12 cellular contexts compared by ENCODE assay signal in genomic region chr16:1778200-1779179, GRCh38. TPM values are rescaled to one million over a fixed set of nuclear protein-coding genes. Genes with fewer than 3 reads are reported as not detected.
DNase-seq lines count a peak whose midpoint lies in the region; TF ChIP-seq lines count a peak whose summit lies in the region.
"Had no signal": no experiment of that assay in that cellular context is flagged by ENCODE, and none has a peak within 500 bp of the region (broad histone marks: within the 10 kb centered on the region; RNA-seq: fewer than 3 reads in every experiment).

No MANE protein-coding gene starts in this region.

- no peak for TF ChIP-seq CTCF in brain microvascular endothelial cell (IDR thresholded peaks at IDR 0.05; ENCODE audit: low read depth, low read length, missing control alignments)
- TF ChIP-seq CTCF in ovary (IDR thresholded peaks at IDR 0.05) = no peak
- TF ChIP-seq CTCF in stomach (IDR thresholded peaks at IDR 0.05) = no peak

- intact Hi-C loops in activated CD4-positive, alpha-beta memory T cell treated with anti-CD3 and anti-CD28 coated beads for 36 hours (cut with micrococcal nuclease) = no loop called here
- intact Hi-C loops in ovary (cut with DNase I) (no loop called here), stomach (cut with DNase I; ENCODE audit: low total_unique reads) (no loop called here)

- no peaks in the 10 kb centered on the region for H3K9me3 Mint-ChIP-seq in activated CD4-positive, alpha-beta memory T cell treated with anti-CD3 and anti-CD28 coated beads, Interleukin-2, amount 10 ng/mL, durations not matched to agents 7 days and 5 days
- no peaks in the 10 kb centered on the region for H3K9me3 Mint-ChIP-seq in activated CD4-positive, alpha-beta memory T cell treated with anti-CD3 and anti-CD28 coated beads for 36 hours

- DNase-seq in activated CD4-positive, alpha-beta memory T cell treated with anti-CD3 and anti-CD28 coated beads, Interleukin-2, amount 10 ng/mL, durations not matched to agents 7 days and 5 days = no peak
- no peak for DNase-seq in activated CD4-positive, alpha-beta memory T cell treated with anti-CD3 and anti-CD28 coated beads for 36 hours
- peak; percentile 31 for DNase-seq in brain microvascular endothelial cell
- peak in 3 of 5 donors; percentile 16 to 43 (median 28) for DNase-seq in ovary
- no peak for DNase-seq in NCI-H1105 treated with DMSO at 0.1 percent for 48 hours (lab: John Stamatoyannopoulos, UW)
- no peak for DNase-seq in stomach
- DNase-seq: activated T-cell treated with anti-CD3 and anti-CD28 coated beads for 4 hours, DMS153, NCI-H187 treated with DMSO at 0.1 percent for 48 hours had no signal

- no peaks in the 10 kb centered on the region for H3K27me3 Mint-ChIP-seq in activated CD4-positive, alpha-beta memory T cell treated with anti-CD3 and anti-CD28 coated beads, Interleukin-2, amount 10 ng/mL, durations not matched to agents 7 days and 5 days
- H3K27me3 Mint-ChIP-seq in activated CD4-positive, alpha-beta memory T cell treated with anti-CD3 and anti-CD28 coated beads for 36 hours = no peaks in the 10 kb centered on the region

- H3K27me3 ChIP-seq in brain microvascular endothelial cell (replicated peaks) = no peaks in the 10 kb centered on the region
- no peaks in the 10 kb centered on the region for H3K27me3 ChIP-seq in ovary
- no peaks in the 10 kb centered on the region for H3K27me3 ChIP-seq in stomach
- H3K27me3 ChIP-seq: heart right ventricle, neutrophil, SJSA1 had no signal

- in situ Hi-C loops in brain microvascular endothelial cell (cut with HindIII; ENCODE audit: low pct_ligation_motif_present, low sequenced_read_pairs) = no loop called here

- H3K9me3 ChIP-seq in ovary (no peaks in the 10 kb centered on the region), stomach (no peaks in the 10 kb centered on the region)
- H3K9me3 ChIP-seq: heart right ventricle, neutrophil, SJSA1 had no signal

- WGBS in ovary, 3 donors = 81 to 82% (median 81%) methylated on average over 33 to 34 of the region's 34 CpGs
- WGBS in stomach, 5 donors = 83 to 92% (median 85%) methylated on average over 25 to 34 of the region's 34 CpGs

- POLR2A ChIA-PET in activated CD4-positive, alpha-beta memory T cell treated with anti-CD3 and anti-CD28 coated beads, Interleukin-2, amount 10 ng/mL, durations not matched to agents 7 days and 5 days (lab: Charles Lee) = no interaction called here
- POLR2A ChIA-PET in activated CD4-positive, alpha-beta memory T cell treated with anti-CD3 and anti-CD28 coated beads for 36 hours (lab: Charles Lee) = interaction anchor here (5.4 kb wide), 1 partner anchor 8 kb away, joined by 56 read pairs; the partner anchor contains the start of genes EME2, MRPS34 and NME3

- H3K27ac ChIP-seq in brain microvascular endothelial cell (no peak overlapping the region), ovary (no peak overlapping the region), stomach (peak overlapping the region in 1 of 5 donors; percentile 13)
- H3K27ac ChIP-seq: neutrophil, SJSA1 had no signal

- H3K4me1 Mint-ChIP-seq in activated CD4-positive, alpha-beta memory T cell treated with anti-CD3 and anti-CD28 coated beads, Interleukin-2, amount 10 ng/mL, durations not matched to agents 7 days and 5 days = peaks cover 20% of the 10 kb centered on the region
- peaks cover 15% of the 10 kb centered on the region for H3K4me1 Mint-ChIP-seq in activated CD4-positive, alpha-beta memory T cell treated with anti-CD3 and anti-CD28 coated beads for 36 hours (ENCODE audit: low read depth)

- TF ChIP-seq POLR2A in ovary (IDR thresholded peaks at IDR 0.05) (no peak), stomach (IDR thresholded peaks at IDR 0.05) (no peak)

- H3K36me3 ChIP-seq in brain microvascular endothelial cell (replicated peaks) (peaks cover 39% of the 10 kb centered on the region), ovary (no peaks in the 10 kb centered on the region), stomach (peaks cover 36 to 65% (median 63%) of the 10 kb centered on the region in 4 donors)

- no peak overlapping the region for H3K4me3 ChIP-seq in brain microvascular endothelial cell (ENCODE audit: low read depth, low read length)
- no peak overlapping the region for H3K4me3 ChIP-seq in ovary
- no peak overlapping the region for H3K4me3 ChIP-seq in stomach
- H3K4me3 ChIP-seq: heart right ventricle, SJSA1 had no signal

- CTCF ChIA-PET in activated CD4-positive, alpha-beta memory T cell treated with anti-CD3 and anti-CD28 coated beads, Interleukin-2, amount 10 ng/mL, durations not matched to agents 7 days and 5 days (lab: Charles Lee) = no interaction called here
- CTCF ChIA-PET in activated CD4-positive, alpha-beta memory T cell treated with anti-CD3 and anti-CD28 coated beads for 36 hours (lab: Charles Lee) = no interaction called here

- H3K4me3 Mint-ChIP-seq in activated CD4-positive, alpha-beta memory T cell treated with anti-CD3 and anti-CD28 coated beads, Interleukin-2, amount 10 ng/mL, durations not matched to agents 7 days and 5 days = peak overlapping the region; percentile 27
- H3K4me3 Mint-ChIP-seq in activated CD4-positive, alpha-beta memory T cell treated with anti-CD3 and anti-CD28 coated beads for 36 hours = no peak overlapping the region

- no peak overlapping the region for H3K27ac Mint-ChIP-seq in activated CD4-positive, alpha-beta memory T cell treated with anti-CD3 and anti-CD28 coated beads, Interleukin-2, amount 10 ng/mL, durations not matched to agents 7 days and 5 days
- no peak overlapping the region for H3K27ac Mint-ChIP-seq in activated CD4-positive, alpha-beta memory T cell treated with anti-CD3 and anti-CD28 coated beads for 36 hours

- peaks cover 15% of the 10 kb centered on the region for H3K4me1 ChIP-seq in ovary (ENCODE audit: insufficient read depth)
- peaks cover 32 to 66% (median 56%) of the 10 kb centered on the region in 4 donors for H3K4me1 ChIP-seq in stomach

- TF ChIP-seq EP300 in ovary (IDR thresholded peaks at IDR 0.05) = no peak
- TF ChIP-seq EP300 in stomach (IDR thresholded peaks at IDR 0.05) = no peak

- peaks cover 8% of the 10 kb centered on the region for H3K36me3 Mint-ChIP-seq in activated CD4-positive, alpha-beta memory T cell treated with anti-CD3 and anti-CD28 coated beads, Interleukin-2, amount 10 ng/mL, durations not matched to agents 7 days and 5 days (ENCODE audit: low read depth)
- H3K36me3 Mint-ChIP-seq in activated CD4-positive, alpha-beta memory T cell treated with anti-CD3 and anti-CD28 coated beads for 36 hours = peaks cover 3% of the 10 kb centered on the region

RNA-seq across cellular contexts. Expression of gene SPSB3, which starts 3.9 kb away (rescaled TPM):
- 10 to 100 TPM; 46.4 to 47.7 TPM for total RNA-seq in activated CD4-positive, alpha-beta memory T cell treated with anti-CD3 and anti-CD28 coated beads, Interleukin-2, amount 10 ng/mL, durations not matched to agents 7 days and 5 days
- total RNA-seq in activated CD4-positive, alpha-beta memory T cell treated with anti-CD3 and anti-CD28 coated beads for 36 hours = 10 to 100 TPM; 21.2 to 21.8 TPM
- total RNA-seq in ovary (10 to 100 TPM; 34.9 to 98.5 (median 57.6) TPM), stomach (100 to 1,000 TPM in 1 of 5 donors, 10 to 100 TPM in 4; 22.2 to 186 (median 70.9) TPM)
- polyA plus RNA-seq in ovary (100 to 1,000 TPM in 1 of 2 donors, 1 to 10 TPM in 1; 2.4 to 138 TPM), stomach (100 to 1,000 TPM in 1 of 3 donors, 10 to 100 TPM in 2; 54.2 to 111 (median 83.6) TPM)

RNA-seq across cellular contexts. Expression of gene NUBP2, which starts 4.3 kb away (rescaled TPM):
- total RNA-seq in activated CD4-positive, alpha-beta memory T cell treated with anti-CD3 and anti-CD28 coated beads, Interleukin-2, amount 10 ng/mL, durations not matched to agents 7 days and 5 days = 10 to 100 TPM; 40.8 to 43.5 TPM
- 10 to 100 TPM; 45.9 to 48.0 TPM for total RNA-seq in activated CD4-positive, alpha-beta memory T cell treated with anti-CD3 and anti-CD28 coated beads for 36 hours
- total RNA-seq in ovary (10 to 100 TPM; 42.8 to 72.0 (median 52.3) TPM), stomach (100 to 1,000 TPM in 1 of 5 donors, 10 to 100 TPM in 4; 14.7 to 171 (median 54.8) TPM)
- polyA plus RNA-seq in ovary (10 to 100 TPM in 1 of 2 donors, under 1 TPM in 1; 0.50 to 76.5 TPM), stomach (10 to 100 TPM; 60.6 to 86.0 (median 74.7) TPM)

RNA-seq across cellular contexts. Expression of gene MRPS34, which starts 5.6 kb away (rescaled TPM):
- 10 to 100 TPM; 94.9 to 98.3 TPM for total RNA-seq in activated CD4-positive, alpha-beta memory T cell treated with anti-CD3 and anti-CD28 coated beads, Interleukin-2, amount 10 ng/mL, durations not matched to agents 7 days and 5 days
- total RNA-seq in activated CD4-positive, alpha-beta memory T cell treated with anti-CD3 and anti-CD28 coated beads for 36 hours = 100 to 1,000 TPM; 151 to 152 TPM
- 10 to 100 TPM; 47.5 to 79.4 (median 53.6) TPM for total RNA-seq in ovary
- 10 to 100 TPM; 31.8 to 61.4 TPM for polyA plus RNA-seq in ovary
- 100 to 1,000 TPM in 1 of 5 donors, 10 to 100 TPM in 4; 21.1 to 204 (median 64.7) TPM for total RNA-seq in stomach
- polyA plus RNA-seq in stomach = 100 to 1,000 TPM; 120 to 155 (median 126) TPM

RNA-seq across cellular contexts. Expression of gene EME2, which starts 5.9 kb away (rescaled TPM):
- total RNA-seq in activated CD4-positive, alpha-beta memory T cell treated with anti-CD3 and anti-CD28 coated beads, Interleukin-2, amount 10 ng/mL, durations not matched to agents 7 days and 5 days = 10 to 100 TPM; 23.5 to 24.7 TPM
- 10 to 100 TPM; 11.9 to 15.3 TPM for total RNA-seq in activated CD4-positive, alpha-beta memory T cell treated with anti-CD3 and anti-CD28 coated beads for 36 hours
- 10 to 100 TPM in 6 of 7 donors, 1 to 10 TPM in 1; 6.2 to 19.2 (median 16.1) TPM for total RNA-seq in ovary
- polyA plus RNA-seq in ovary = 1 to 10 TPM in 1 of 2 donors, under 1 TPM in 1; 0.83 to 4.6 TPM
- 10 to 100 TPM in 4 of 5 donors, 1 to 10 TPM in 1; 8.8 to 94.1 (median 34.4) TPM for total RNA-seq in stomach
- 1 to 10 TPM; 2.6 to 7.9 (median 6.9) TPM for polyA plus RNA-seq in stomach

RNA-seq across cellular contexts. Expression of gene NME3, which starts 7.1 kb away (rescaled TPM):
- total RNA-seq in activated CD4-positive, alpha-beta memory T cell treated with anti-CD3 and anti-CD28 coated beads, Interleukin-2, amount 10 ng/mL, durations not matched to agents 7 days and 5 days = 10 to 100 TPM; 48.0 to 52.0 TPM
- 10 to 100 TPM; 53.0 to 53.1 TPM for total RNA-seq in activated CD4-positive, alpha-beta memory T cell treated with anti-CD3 and anti-CD28 coated beads for 36 hours
- total RNA-seq in ovary = 100 to 1,000 TPM in 1 of 7 donors, 10 to 100 TPM in 6; 68.6 to 129 (median 86.8) TPM
- 100 to 1,000 TPM in 1 of 2 donors, not detected in 1; 128 TPM for polyA plus RNA-seq in ovary
- 100 to 1,000 TPM in 2 of 5 donors, 10 to 100 TPM in 3; 18.7 to 420 (median 52.1) TPM for total RNA-seq in stomach
- polyA plus RNA-seq in stomach = 100 to 1,000 TPM; 116 to 194 (median 135) TPM

Comparison
In these comparisons a context has a peak if more than half of its experiments do, and no peak if none do; other contexts are left out.
1. DNase-seq: peak in brain microvascular endothelial cell (single experiment) and ovary (3 of 5); none in activated CD4-positive, alpha-beta memory T cell treated with anti-CD3 and anti-CD28 coated beads, Interleukin-2, amount 10 ng/mL, durations not matched to agents 7 days and 5 days (single experiment), activated CD4-positive, alpha-beta memory T cell treated with anti-CD3 and anti-CD28 coated beads for 36 hours (single experiment), NCI-H1105 treated with DMSO at 0.1 percent for 48 hours (single experiment) and stomach (single experiment).